ENCODE assay signal across 9 cellular contexts in the genomic region with DNA sequence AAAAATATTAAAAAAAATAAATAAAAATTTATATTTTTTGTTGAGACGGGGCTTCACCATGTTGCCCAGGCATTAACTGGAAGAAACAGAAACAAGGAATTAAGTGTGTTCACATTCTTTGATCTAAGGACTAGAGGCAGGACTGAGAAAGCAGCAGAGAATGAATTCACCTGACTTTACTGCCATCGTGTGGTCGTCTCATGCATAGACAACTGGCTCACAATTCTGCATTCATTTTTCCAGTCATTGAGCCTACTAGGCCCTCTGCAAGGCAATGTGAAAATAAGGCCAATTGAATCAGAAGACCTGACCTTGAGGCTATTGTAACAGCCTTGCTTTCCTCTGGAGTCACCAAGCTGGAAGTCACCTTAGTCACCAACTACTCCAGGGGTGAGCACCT. TPM values are rescaled to one million over a fixed set of nuclear protein-coding genes. Genes with fewer than 3 reads are reported as not detected.
DNase-seq lines count a peak whose midpoint lies in the region; ATAC-seq, FAIRE-seq and TF ChIP-seq lines count a peak whose summit lies in the region.
"Had no signal": no experiment of that assay in that cellular context is flagged by ENCODE, and none has a peak within 500 bp of the region (broad histone marks: within the 10 kb centered on the region; RNA-seq: fewer than 3 reads in every experiment).

No MANE protein-coding gene starts in this region.

- no peak overlapping the region for H3K4me3 Mint-ChIP-seq in CD4-positive, CD25-positive, alpha-beta regulatory T cell
- no peak overlapping the region for H3K4me3 Mint-ChIP-seq in stimulated activated naive B cell treated with anti-CD40 and anti-IgM and Interleukin-4, amounts not matched to agents 10 μg/mL and 1 μg/mL and 100 μg/mL, for 72 hours

- no peaks in the 10 kb centered on the region for H3K9me3 ChIP-seq in CD4-positive, CD25-positive, alpha-beta regulatory T cell (ENCODE audit: control insufficient read depth in 2 of 2, low read length in 2 of 2)
- H3K9me3 ChIP-seq in RWPE2 (ENCODE audit: severe bottlenecking) (no peaks in the 10 kb centered on the region), keratinocyte (ENCODE audit: control insufficient read depth, low read depth, low read length) (no peaks in the 10 kb centered on the region)

- no peak overlapping the region for H2AFZ ChIP-seq in keratinocyte (ENCODE audit: control insufficient read depth, low read length)

- no peak overlapping the region for H3K9ac ChIP-seq in keratinocyte (ENCODE audit: control insufficient read depth, extremely low read depth, insufficient read depth, low read length)

- H3K4me2 ChIP-seq in keratinocyte (ENCODE audit: control insufficient read depth, extremely low read depth, insufficient read depth, low read depth, low read length): no peak overlapping the region

- peak; percentile 49 for TF ChIP-seq CTCF in RWPE2 (IDR thresholded peaks at IDR 0.05; ENCODE audit: poor library complexity, severe bottlenecking)
- peak; percentile 74 to 79 (median 76) for TF ChIP-seq CTCF in keratinocyte (optimal IDR thresholded peaks at IDR 0.05 in 1 of 3, IDR thresholded peaks at IDR 0.05 in 1 of 3, conservative IDR thresholded peaks at IDR 0.05 in 1 of 3; ENCODE audit: extremely low read depth in 1 of 3, insufficient read depth in 2 of 3, low read length in 3 of 3)

- no peaks in the 10 kb centered on the region for H3K36me3 ChIP-seq in CD4-positive, CD25-positive, alpha-beta regulatory T cell (ENCODE audit: control insufficient read depth, insufficient read depth, low read length)
- no peaks in the 10 kb centered on the region for H3K36me3 ChIP-seq in RWPE2 (ENCODE audit: low read depth)
- no peaks in the 10 kb centered on the region for H3K36me3 ChIP-seq in keratinocyte (ENCODE audit: control insufficient read depth in 2 of 2, extremely low read depth in 1 of 2, insufficient read depth in 2 of 2, low read length in 2 of 2)

- H3K79me2 ChIP-seq in keratinocyte (ENCODE audit: control insufficient read depth, insufficient read depth, low read length): no peaks in the 10 kb centered on the region

- H3K4me3 ChIP-seq in CD4-positive, CD25-positive, alpha-beta regulatory T cell (ENCODE audit: low read depth, low read length): no peak overlapping the region
- H3K4me3 ChIP-seq in RWPE2 (ENCODE audit: severe bottlenecking) (no peak overlapping the region), keratinocyte (ENCODE audit: control insufficient read depth in 2 of 3, extremely low read depth in 1 of 3, insufficient read depth in 2 of 3, low read depth in 1 of 3, low read length in 3 of 3) (no peak overlapping the region)
- H3K4me3 ChIP-seq: skin epidermis had no signal

- H3K27me3 Mint-ChIP-seq in CD4-positive, CD25-positive, alpha-beta regulatory T cell: no peaks in the 10 kb centered on the region
- H3K27me3 Mint-ChIP-seq in stimulated activated naive B cell treated with anti-CD40 and anti-IgM and Interleukin-4, amounts not matched to agents 10 μg/mL and 1 μg/mL and 100 μg/mL, for 72 hours: peaks cover 0 to 21% of the 10 kb centered on the region in 2 donors

- no peaks in the 10 kb centered on the region for H3K4me1 Mint-ChIP-seq in CD4-positive, CD25-positive, alpha-beta regulatory T cell
- H3K4me1 Mint-ChIP-seq in stimulated activated naive B cell treated with anti-CD40 and anti-IgM and Interleukin-4, amounts not matched to agents 10 μg/mL and 1 μg/mL and 100 μg/mL, for 72 hours: peaks cover 0 to 1% of the 10 kb centered on the region in 2 donors

- H3K27ac ChIP-seq in CD4-positive, CD25-positive, alpha-beta regulatory T cell (ENCODE audit: insufficient read depth, low read length, poor library complexity, severe bottlenecking): no peak overlapping the region
- H3K27ac ChIP-seq in RWPE2 (ENCODE audit: poor library complexity, severe bottlenecking) (no peak overlapping the region), keratinocyte (ENCODE audit: control insufficient read depth, insufficient read depth, low read length) (no peak overlapping the region)
- H3K27ac ChIP-seq: skin epidermis had no signal

- no peaks in the 10 kb centered on the region for H3K36me3 Mint-ChIP-seq in CD4-positive, CD25-positive, alpha-beta regulatory T cell
- no peaks in the 10 kb centered on the region for H3K36me3 Mint-ChIP-seq in stimulated activated naive B cell treated with anti-CD40 and anti-IgM and Interleukin-4, amounts not matched to agents 10 μg/mL and 1 μg/mL and 100 μg/mL, for 72 hours

- no peaks in the 10 kb centered on the region for H3K9me1 ChIP-seq in keratinocyte (ENCODE audit: control insufficient read depth, extremely low read depth, insufficient read depth, low read length)

- no peak for ATAC-seq in CD4-positive, CD25-positive, alpha-beta regulatory T cell (ENCODE audit: low read depth in 2 of 2)
- ATAC-seq in GM18870 (IDR thresholded peaks at IDR 0.05; ENCODE audit: unreplicated experiment) (peak; percentile 22), RWPE2 (ENCODE audit: low read depth) (peak; percentile 29; the same call in 1 of the 3 replicates), GM21619 (IDR thresholded peaks at IDR 0.05; ENCODE audit: unreplicated experiment) (no peak)
- ATAC-seq in stimulated activated naive B cell treated with anti-CD40 and anti-IgM and Interleukin-4, amounts not matched to agents 10 μg/mL and 1 μg/mL and 100 μg/mL, for 72 hours (replicated peaks): peak in 1 of 2 donors; percentile 31

- DNase-seq in CD4-positive, CD25-positive, alpha-beta regulatory T cell: peak in 2 of 3 donors; percentile 38 to 60
- DNase-seq in LoVo (ENCODE audit: low spot score) (peak; percentile 1), RWPE2 (ENCODE audit: low spot score) (no peak), cerebellar cortex (ENCODE audit: low spot score) (peak; percentile 54), keratinocyte (ENCODE audit: low read depth, low spot score) (no peak)
- peak; percentile 15 for DNase-seq in stimulated activated naive B cell treated with anti-CD40 and anti-IgM and Interleukin-4, amounts not matched to agents 10 μg/mL and 1 μg/mL and 100 μg/mL, for 72 hours

- H4K20me1 ChIP-seq in keratinocyte (ENCODE audit: control insufficient read depth, extremely low read depth, insufficient read depth, low read length): no peaks in the 10 kb centered on the region

- peak; percentile 81 for FAIRE-seq in keratinocyte (lab: Jason Lieb, UNC)

- H3K9me3 Mint-ChIP-seq in CD4-positive, CD25-positive, alpha-beta regulatory T cell: no peaks in the 10 kb centered on the region
- no peaks in the 10 kb centered on the region for H3K9me3 Mint-ChIP-seq in stimulated activated naive B cell treated with anti-CD40 and anti-IgM and Interleukin-4, amounts not matched to agents 10 μg/mL and 1 μg/mL and 100 μg/mL, for 72 hours

- no peaks in the 10 kb centered on the region for H3K27me3 ChIP-seq in CD4-positive, CD25-positive, alpha-beta regulatory T cell (ENCODE audit: control insufficient read depth, insufficient read depth, low read length)
- H3K27me3 ChIP-seq in RWPE2 (ENCODE audit: insufficient read depth, poor library complexity, severe bottlenecking) (no peaks in the 10 kb centered on the region), keratinocyte (ENCODE audit: control insufficient read depth, extremely low read depth, insufficient read depth, low read length) (peaks cover 5% of the 10 kb centered on the region)

- no peaks in the 10 kb centered on the region for H3K4me1 ChIP-seq in CD4-positive, CD25-positive, alpha-beta regulatory T cell (ENCODE audit: control insufficient read depth, insufficient read depth, low read length, poor library complexity, severe bottlenecking)
- H3K4me1 ChIP-seq in RWPE2 (ENCODE audit: insufficient read depth, poor library complexity, severe bottlenecking) (no peaks in the 10 kb centered on the region), keratinocyte (ENCODE audit: control insufficient read depth, extremely low read depth, insufficient read depth, low read length) (no peaks in the 10 kb centered on the region)

- dilution Hi-C loops in keratinocyte (cut with MboI; ENCODE audit: extremely low pct_ligation_motif_present, low sequenced_read_pairs): no loop called here

- H3K27ac Mint-ChIP-seq in CD4-positive, CD25-positive, alpha-beta regulatory T cell: no peak overlapping the region
- no peak overlapping the region for H3K27ac Mint-ChIP-seq in stimulated activated naive B cell treated with anti-CD40 and anti-IgM and Interleukin-4, amounts not matched to agents 10 μg/mL and 1 μg/mL and 100 μg/mL, for 72 hours

RNA-seq across cellular contexts. Expression of a gene that starts 37.4 kb away (rescaled TPM):
- total RNA-seq in CD4-positive, CD25-positive, alpha-beta regulatory T cell: 0.30 TPM
- under 1 TPM in 3 of 4 donors, not detected in 1; 0.29 to 0.63 (median 0.31) TPM for polyA plus RNA-seq in CD4-positive, CD25-positive, alpha-beta regulatory T cell
- not detected in 3 replicates for polyA plus RNA-seq in keratinocyte
- polyA plus RNA-seq in keratinocyte (2011; ENCODE audit: low read depth): not detected
- polyA plus RNA-seq in keratinocyte (2011; cell fraction: cytosol; rRNA removed): not detected in 2 replicates
- not detected in 2 replicates for polyA plus RNA-seq in keratinocyte (2011; cell fraction: nucleus; rRNA removed)
- polyA plus RNA-seq in keratinocyte (2012; ENCODE audit: low replicate concordance): not detected in 2 replicates
- polyA minus RNA-seq in keratinocyte: not detected in 3 replicates
- not detected for polyA minus RNA-seq in keratinocyte (2011; cell fraction: cytosol; rRNA and poly(A)+ RNA removed)
- not detected in 2 replicates for polyA minus RNA-seq in keratinocyte (2011; cell fraction: nucleus; rRNA and poly(A)+ RNA removed)

Comparison
In these comparisons a context has a peak if more than half of its experiments do, and no peak if none do; other contexts are left out.
1. ATAC-seq: peak in GM18870 (single experiment) and RWPE2 (single experiment); none in CD4-positive, CD25-positive, alpha-beta regulatory T cell (0 of 2) and GM21619 (single experiment).
2. DNase-seq: peak in CD4-positive, CD25-positive, alpha-beta regulatory T cell (2 of 3), LoVo (single experiment), cerebellar cortex (single experiment) and stimulated activated naive B cell treated with anti-CD40 and anti-IgM and Interleukin-4, amounts not matched to agents 10 μg/mL and 1 μg/mL and 100 μg/mL, for 72 hours (single experiment); none in RWPE2 (single experiment) and keratinocyte (single experiment).